16 cellular contexts compared by ENCODE assay signal in the genomic region with DNA sequence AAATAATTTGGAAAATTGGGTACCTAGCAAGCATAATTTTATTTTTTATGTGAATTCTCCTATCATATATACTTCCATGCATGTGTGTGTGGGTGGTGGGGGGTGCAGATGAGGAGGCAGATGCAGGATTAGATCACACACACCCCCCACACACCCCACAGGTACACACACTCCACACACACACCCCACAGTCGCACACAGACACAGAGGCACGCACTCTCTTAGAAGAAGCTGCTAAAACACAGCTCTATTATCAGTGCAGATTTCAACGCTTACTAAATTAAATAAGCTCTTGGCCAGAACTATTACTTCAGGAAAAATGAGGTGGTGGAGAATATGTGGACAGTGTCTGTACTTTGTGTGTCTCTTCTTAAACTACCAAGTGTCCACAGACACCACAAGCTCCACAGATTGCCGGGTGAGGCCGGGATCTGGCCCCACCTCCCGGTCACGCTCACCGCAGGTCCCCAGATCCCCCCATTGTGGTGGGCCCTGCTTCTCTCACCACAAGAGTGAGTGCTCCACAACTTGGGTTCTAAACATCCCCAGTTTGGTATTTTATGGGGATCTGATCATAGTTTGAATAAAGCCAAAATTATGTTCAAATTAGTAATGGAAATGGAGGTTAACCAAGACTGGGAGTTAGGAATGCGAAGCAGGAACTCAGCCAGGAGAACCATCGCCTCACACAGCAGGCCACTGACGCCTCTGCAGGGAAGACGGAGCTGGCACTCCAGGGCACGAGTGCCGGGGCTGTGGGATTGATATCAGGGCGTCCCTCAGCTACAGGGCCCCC.
A peak's percentile ranks its signal among the peaks of the same experiment; 100 is the strongest.
DNase-seq lines count a peak whose midpoint lies in the region; ATAC-seq and TF ChIP-seq lines count a peak whose summit lies in the region.
"Had no signal": no experiment of that assay in that cellular context is flagged by ENCODE, and none has a peak within 500 bp of the region (broad histone marks: within the 10 kb centered on the region; RNA-seq: fewer than 3 reads in every experiment).

No MANE protein-coding gene starts in this region.

- H4K20me1 ChIP-seq in GM23338 (replicated peaks; ENCODE audit: insufficient read depth), result no peaks in the 10 kb centered on the region

- H3K79me2 ChIP-seq in GM23338 (replicated peaks; ENCODE audit: insufficient read depth), result peaks cover 7% of the 10 kb centered on the region

- H3K9me3 Mint-ChIP-seq in GM23338 (no peaks in the 10 kb centered on the region), brain (no peaks in the 10 kb centered on the region)
- no peaks in the 10 kb centered on the region for H3K9me3 Mint-ChIP-seq in activated CD8-positive, alpha-beta T cell treated with anti-CD3 and anti-CD28 coated beads for 36 hours

- peaks cover 46% of the 10 kb centered on the region for H3K36me3 Mint-ChIP-seq in GM23338 (ENCODE audit: low read depth)
- peaks cover 46% of the 10 kb centered on the region for H3K36me3 Mint-ChIP-seq in brain
- no peaks in the 10 kb centered on the region for H3K36me3 Mint-ChIP-seq in activated CD8-positive, alpha-beta T cell treated with anti-CD3 and anti-CD28 coated beads for 36 hours (ENCODE audit: low read depth)

- no peaks in the 10 kb centered on the region for H3F3A ChIP-seq in GM23338 (replicated peaks; ENCODE audit: low read depth)

- H3K4me3 Mint-ChIP-seq in GM23338 (no peak overlapping the region), brain (peak overlapping the region in 4 of 5 experiments; percentile 2 to 64 (median 35))
- H3K4me3 Mint-ChIP-seq in activated CD8-positive, alpha-beta T cell treated with anti-CD3 and anti-CD28 coated beads for 36 hours, result no peak overlapping the region

- no peak overlapping the region for H3K4me3 ChIP-seq in GM23338
- H3K4me3 ChIP-seq: GM12878, upper lobe of left lung had no signal

- intact Hi-C loops in sciatic nerve (cut with DNase I), result no loop called here
- intact Hi-C loops in activated CD8-positive, alpha-beta T cell treated with anti-CD3 and anti-CD28 coated beads for 36 hours (cut with micrococcal nuclease), result no loop called here

- TF ChIP-seq CTCF in GM23338 (conservative IDR thresholded peaks at IDR 0.05; ENCODE audit: low read depth in 2 of 2), result no peak
- TF ChIP-seq CTCF in brain (conservative IDR thresholded peaks at IDR 0.05), result no peak
- no peak for TF ChIP-seq CTCF in activated CD8-positive, alpha-beta T cell treated with anti-CD3 and anti-CD28 coated beads for 36 hours (IDR thresholded peaks at IDR 0.05)

- POLR2A ChIA-PET in activated CD8-positive, alpha-beta T cell treated with anti-CD3 and anti-CD28 coated beads for 36 hours (lab: Charles Lee), result no interaction called here

- peaks cover 12% of the 10 kb centered on the region for H3K36me3 ChIP-seq in GM23338 (ENCODE audit: insufficient read depth)
- H3K36me3 ChIP-seq: BE2C had no signal

- no peak overlapping the region for H2AFZ ChIP-seq in GM23338

- H3K27ac Mint-ChIP-seq in GM23338 (peak overlapping the region; percentile 52; the same call in 1 of the 2 replicates), brain (peak overlapping the region; percentile 91 to 97 (median 94))
- no peak overlapping the region for H3K27ac Mint-ChIP-seq in activated CD8-positive, alpha-beta T cell treated with anti-CD3 and anti-CD28 coated beads for 36 hours

- peaks cover 2% of the 10 kb centered on the region for H3K27me3 Mint-ChIP-seq in GM23338 (ENCODE audit: insufficient read depth, low read depth, poor library complexity)
- H3K27me3 Mint-ChIP-seq in brain, result no peaks in the 10 kb centered on the region
- H3K27me3 Mint-ChIP-seq in activated CD8-positive, alpha-beta T cell treated with anti-CD3 and anti-CD28 coated beads for 36 hours, result no peaks in the 10 kb centered on the region

- no peak overlapping the region for H3K4me2 ChIP-seq in GM23338

- H3K4me1 Mint-ChIP-seq in GM23338, result peaks cover 25% of the 10 kb centered on the region
- peaks cover 33% of the 10 kb centered on the region for H3K4me1 Mint-ChIP-seq in brain
- no peaks in the 10 kb centered on the region for H3K4me1 Mint-ChIP-seq in activated CD8-positive, alpha-beta T cell treated with anti-CD3 and anti-CD28 coated beads for 36 hours (ENCODE audit: low read depth)

- H3K9me2 ChIP-seq in GM23338 (ENCODE audit: insufficient read depth), result no peaks in the 10 kb centered on the region

- no peak; the same call in 2 of the 3 replicates for ATAC-seq in GM23338
- ATAC-seq in sciatic nerve, result no peak
- no peak for ATAC-seq in activated CD8-positive, alpha-beta T cell treated with anti-CD3 and anti-CD28 coated beads for 36 hours
- ATAC-seq in HG03039 (IDR thresholded peaks at IDR 0.05; ENCODE audit: unreplicated experiment), result no peak
- ATAC-seq: GM12878 had no signal

- CTCF ChIA-PET in activated CD8-positive, alpha-beta T cell treated with anti-CD3 and anti-CD28 coated beads for 36 hours (lab: Charles Lee), result no interaction called here

- no peak for DNase-seq in GM23338 (ENCODE audit: low spot score)
- peak; percentile 32 for DNase-seq in iPS-NIHi7 (ENCODE audit: extremely low spot score)
- DNase-seq in sciatic nerve (ENCODE audit: low spot score), result peak; percentile 48
- DNase-seq in activated CD8-positive, alpha-beta T cell treated with anti-CD3 and anti-CD28 coated beads for 36 hours, result no peak
- DNase-seq in NCI-H748 (lab: John Stamatoyannopoulos, UW; ENCODE audit: unreplicated experiment), result no peak
- no peak for DNase-seq in COLO829 (ENCODE audit: low spot score)
- DNase-seq: activated CD4-positive, alpha-beta T cell treated with anti-CD3 and anti-CD28 coated beads, Interleukin-2, amount 50 U/mL, for 48 hours; BE2C; DMS79; NCI-H2029; SHP77; T1000 had no signal

- peak overlapping the region; percentile 76; the same call in 1 of the 2 replicates for H3K27ac ChIP-seq in GM23338 (ENCODE audit: low read depth)

- no peaks in the 10 kb centered on the region for H3K4me1 ChIP-seq in GM23338 (ENCODE audit: insufficient read depth)
- H3K4me1 ChIP-seq: BE2C had no signal

- H3K27me3 ChIP-seq in GM23338 (ENCODE audit: insufficient read depth), result no peaks in the 10 kb centered on the region
- H3K27me3 ChIP-seq: BE2C, upper lobe of left lung had no signal

TF ChIP-seq in GM23338, 12 proteins besides CTCF, POLR2A, EP300 and RAD21 (continues in another document):
- TF ChIP-seq ZNF331 (CRISPR knock-in tag; IDR thresholded peaks at IDR 0.05; ENCODE audit: low read depth), result no peak
- TF ChIP-seq, protein P1, sequence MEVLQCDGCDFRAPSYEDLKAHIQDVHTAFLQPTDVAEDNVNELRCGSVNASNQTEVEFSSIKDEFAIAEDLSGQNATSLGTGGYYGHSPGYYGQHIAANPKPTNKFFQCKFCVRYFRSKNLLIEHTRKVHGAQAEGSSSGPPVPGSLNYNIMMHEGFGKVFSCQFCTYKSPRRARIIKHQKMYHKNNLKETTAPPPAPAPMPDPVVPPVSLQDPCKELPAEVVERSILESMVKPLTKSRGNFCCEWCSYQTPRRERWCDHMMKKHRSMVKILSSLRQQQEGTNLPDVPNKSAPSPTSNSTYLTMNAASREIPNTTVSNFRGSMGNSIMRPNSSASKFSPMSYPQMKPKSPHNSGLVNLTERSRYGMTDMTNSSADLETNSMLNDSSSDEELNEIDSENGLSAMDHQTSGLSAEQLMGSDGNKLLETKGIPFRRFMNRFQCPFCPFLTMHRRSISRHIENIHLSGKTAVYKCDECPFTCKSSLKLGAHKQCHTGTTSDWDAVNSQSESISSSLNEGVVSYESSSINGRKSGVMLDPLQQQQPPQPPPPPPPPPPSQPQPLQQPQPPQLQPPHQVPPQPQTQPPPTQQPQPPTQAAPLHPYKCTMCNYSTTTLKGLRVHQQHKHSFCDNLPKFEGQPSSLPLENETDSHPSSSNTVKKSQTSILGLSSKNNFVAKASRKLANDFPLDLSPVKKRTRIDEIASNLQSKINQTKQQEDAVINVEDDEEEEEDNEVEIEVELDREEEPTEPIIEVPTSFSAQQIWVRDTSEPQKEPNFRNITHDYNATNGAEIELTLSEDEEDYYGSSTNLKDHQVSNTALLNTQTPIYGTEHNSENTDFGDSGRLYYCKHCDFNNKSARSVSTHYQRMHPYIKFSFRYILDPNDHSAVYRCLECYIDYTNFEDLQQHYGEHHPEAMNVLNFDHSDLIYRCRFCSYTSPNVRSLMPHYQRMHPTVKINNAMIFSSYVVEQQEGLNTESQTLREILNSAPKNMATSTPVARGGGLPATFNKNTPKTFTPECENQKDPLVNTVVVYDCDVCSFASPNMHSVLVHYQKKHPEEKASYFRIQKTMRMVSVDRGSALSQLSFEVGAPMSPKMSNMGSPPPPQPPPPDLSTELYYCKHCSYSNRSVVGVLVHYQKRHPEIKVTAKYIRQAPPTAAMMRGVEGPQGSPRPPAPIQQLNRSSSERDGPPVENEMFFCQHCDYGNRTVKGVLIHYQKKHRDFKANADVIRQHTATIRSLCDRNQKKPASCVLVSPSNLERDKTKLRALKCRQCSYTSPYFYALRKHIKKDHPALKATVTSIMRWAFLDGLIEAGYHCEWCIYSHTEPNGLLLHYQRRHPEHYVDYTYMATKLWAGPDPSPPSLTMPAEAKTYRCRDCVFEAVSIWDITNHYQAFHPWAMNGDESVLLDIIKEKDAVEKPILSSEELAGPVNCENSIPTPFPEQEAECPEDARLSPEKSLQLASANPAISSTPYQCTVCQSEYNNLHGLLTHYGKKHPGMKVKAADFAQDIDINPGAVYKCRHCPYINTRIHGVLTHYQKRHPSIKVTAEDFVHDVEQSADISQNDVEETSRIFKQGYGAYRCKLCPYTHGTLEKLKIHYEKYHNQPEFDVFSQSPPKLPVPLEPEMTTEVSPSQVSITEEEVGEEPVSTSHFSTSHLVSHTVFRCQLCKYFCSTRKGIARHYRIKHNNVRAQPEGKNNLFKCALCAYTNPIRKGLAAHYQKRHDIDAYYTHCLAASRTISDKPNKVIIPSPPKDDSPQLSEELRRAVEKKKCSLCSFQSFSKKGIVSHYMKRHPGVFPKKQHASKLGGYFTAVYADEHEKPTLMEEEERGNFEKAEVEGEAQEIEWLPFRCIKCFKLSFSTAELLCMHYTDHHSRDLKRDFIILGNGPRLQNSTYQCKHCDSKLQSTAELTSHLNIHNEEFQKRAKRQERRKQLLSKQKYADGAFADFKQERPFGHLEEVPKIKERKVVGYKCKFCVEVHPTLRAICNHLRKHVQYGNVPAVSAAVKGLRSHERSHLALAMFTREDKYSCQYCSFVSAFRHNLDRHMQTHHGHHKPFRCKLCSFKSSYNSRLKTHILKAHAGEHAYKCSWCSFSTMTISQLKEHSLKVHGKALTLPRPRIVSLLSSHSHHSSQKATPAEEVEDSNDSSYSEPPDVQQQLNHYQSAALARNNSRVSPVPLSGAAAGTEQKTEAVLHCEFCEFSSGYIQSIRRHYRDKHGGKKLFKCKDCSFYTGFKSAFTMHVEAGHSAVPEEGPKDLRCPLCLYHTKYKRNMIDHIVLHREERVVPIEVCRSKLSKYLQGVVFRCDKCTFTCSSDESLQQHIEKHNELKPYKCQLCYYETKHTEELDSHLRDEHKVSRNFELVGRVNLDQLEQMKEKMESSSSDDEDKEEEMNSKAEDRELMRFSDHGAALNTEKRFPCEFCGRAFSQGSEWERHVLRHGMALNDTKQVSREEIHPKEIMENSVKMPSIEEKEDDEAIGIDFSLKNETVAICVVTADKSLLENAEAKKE (CRISPR knock-in tag; IDR thresholded peaks at IDR 0.05), result no peak
- TF ChIP-seq EZH2 (IDR thresholded peaks at IDR 0.05; ENCODE audit: low read depth, unreplicated experiment), result no peak
- no peak for TF ChIP-seq POLR2AphosphoS5 (IDR thresholded peaks at IDR 0.05; ENCODE audit: low read depth)
- TF ChIP-seq STAT1 (IDR thresholded peaks at IDR 0.05; ENCODE audit: unreplicated experiment), result no peak

Comparison
In these comparisons a context has a peak if more than half of its experiments do, and no peak if none do; other contexts are left out.
1. DNase-seq: peak in iPS-NIHi7 (single experiment) and sciatic nerve (single experiment); none in GM23338 (single experiment), activated CD8-positive, alpha-beta T cell treated with anti-CD3 and anti-CD28 coated beads for 36 hours (single experiment), NCI-H748 (single experiment) and COLO829 (single experiment).
2. H3K4me3 Mint-ChIP-seq: peak in brain (4 of 5); none in GM23338 (single experiment) and activated CD8-positive, alpha-beta T cell treated with anti-CD3 and anti-CD28 coated beads for 36 hours (single experiment).